ENCODE assay signal across 11 cellular contexts in the genomic region with DNA sequence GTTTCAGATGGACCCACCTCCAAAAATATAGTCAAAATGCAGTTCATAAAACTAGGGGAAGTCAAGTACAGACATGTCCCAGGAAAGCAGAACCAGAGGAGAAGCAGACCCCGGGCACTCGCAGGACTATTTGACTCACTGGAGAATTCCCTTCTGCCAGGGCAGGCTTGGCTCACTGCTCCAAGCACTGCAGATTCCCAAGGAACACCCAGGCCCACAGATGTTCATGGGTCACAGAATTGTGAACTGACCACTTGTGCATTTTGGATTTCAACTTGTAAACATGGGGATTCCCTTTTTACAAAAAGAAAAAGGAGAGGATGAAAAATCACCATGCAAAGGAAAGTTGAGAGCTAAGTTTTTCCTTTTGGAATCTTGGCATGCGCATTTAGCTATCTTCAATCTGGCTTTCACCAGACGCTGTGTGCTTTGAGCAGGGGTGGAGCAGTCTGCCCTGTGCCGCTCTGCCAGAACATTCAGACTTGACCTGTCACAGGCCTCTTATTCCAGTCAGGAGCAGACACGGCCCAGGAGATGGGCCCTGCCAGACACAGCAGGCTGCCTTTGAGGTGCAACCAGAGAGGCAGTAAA.
A peak's percentile ranks its signal among the peaks of the same experiment; 100 is the strongest.
DNase-seq lines count a peak whose midpoint lies in the region; TF ChIP-seq lines count a peak whose summit lies in the region.
"Had no signal": no experiment of that assay in that cellular context is flagged by ENCODE, and none has a peak within 500 bp of the region (broad histone marks: within the 10 kb centered on the region; RNA-seq: fewer than 3 reads in every experiment).

No MANE protein-coding gene starts in this region.

- H3K4me1 ChIP-seq in PC-9 (replicated peaks; ENCODE audit: insufficient read depth), result peaks cover 53% of the 10 kb centered on the region

- intact Hi-C loops in PC-9 (cut with micrococcal nuclease; ENCODE audit: unreplicated experiment), result loop anchor here (5.0 kb wide), 1 partner anchor 87 kb away; no protein-coding TSS in a partner anchor

- POLR2A ChIA-PET in PC-9 (lab: Charles Lee; ENCODE audit: unreplicated experiment), result interaction anchor here (0.6 kb wide), 1 partner anchor 48 kb away, joined by 4 read pairs; no protein-coding TSS in a partner anchor

- H3K36me3 Mint-ChIP-seq in HFFc6 (ENCODE audit: low read depth), result peaks cover 7% of the 10 kb centered on the region

- peaks cover 19% of the 10 kb centered on the region for H3F3A ChIP-seq in PC-9 (ENCODE audit: insufficient read depth, low read depth)

- TF ChIP-seq CTCF in HFFc6 (IDR thresholded peaks at IDR 0.05) (no peak), PC-9 (conservative IDR thresholded peaks at IDR 0.05) (no peak)

- H3K9me2 ChIP-seq in PC-9 (ENCODE audit: insufficient read depth), result no peaks in the 10 kb centered on the region

- no peaks in the 10 kb centered on the region for H3K9me3 ChIP-seq in PC-9 (ENCODE audit: insufficient read depth, low read depth)

- H2AFZ ChIP-seq in PC-9, result no peak overlapping the region

- CTCF ChIA-PET in PC-9 (lab: Charles Lee), result no interaction called here

- no TSS peak for BruUV-seq in PC-9 (replicated peaks; lab: Mats Ljungman, UMichigan)

- H3K4me3 Mint-ChIP-seq in HFFc6, result peak overlapping the region; percentile 46; the same call in 1 of the 2 replicates
- H3K4me3 Mint-ChIP-seq: activated naive CD8-positive, alpha-beta T cell; neural crest cell had no signal

- H3K27ac ChIP-seq in substantia nigra (ENCODE audit: low read depth, low read length, poor library complexity, severe bottlenecking) (no peak overlapping the region), PC-9 (no peak overlapping the region)

- no peaks in the 10 kb centered on the region for H3K36me3 ChIP-seq in PC-9 (ENCODE audit: low read depth)

- H3K27ac Mint-ChIP-seq in HFFc6, result peak overlapping the region; percentile 88
- H3K27ac Mint-ChIP-seq: activated naive CD8-positive, alpha-beta T cell had no signal

- no peak overlapping the region for H3K4me3 ChIP-seq in PC-9

- H3K27me3 Mint-ChIP-seq in HFFc6 (ENCODE audit: insufficient read depth), result peaks cover 2% of the 10 kb centered on the region; the same call in 1 of the 2 replicates
- H3K27me3 Mint-ChIP-seq: activated naive CD8-positive, alpha-beta T cell had no signal

- H3K79me2 ChIP-seq in PC-9 (ENCODE audit: low read depth), result no peaks in the 10 kb centered on the region

- H3K27me3 ChIP-seq in PC-9 (ENCODE audit: insufficient read depth, low read depth), result no peaks in the 10 kb centered on the region

- no peaks in the 10 kb centered on the region for H4K20me1 ChIP-seq in PC-9 (ENCODE audit: insufficient read depth)

- peaks cover 51% of the 10 kb centered on the region for H3K4me1 Mint-ChIP-seq in HFFc6 (ENCODE audit: low read depth)
- H3K4me1 Mint-ChIP-seq: neural crest cell had no signal

- DNase-seq in HFFc6 (peak; percentile 36), amniotic epithelial cell (ENCODE audit: low read depth) (peak; percentile 32), iris pigment epithelial cell (ENCODE audit: low read depth) (peak; percentile 53), substantia nigra (lab: John Stamatoyannopoulos, UW) (peak in 25 of 49 donors; percentile 3 to 57 (median 24)), PC-9 (no peak), COLO668 (lab: John Stamatoyannopoulos, UW; ENCODE audit: unreplicated experiment) (no peak), GF-D8 (lab: John Stamatoyannopoulos, UW) (no peak), NCI-H2227 treated with DMSO at 0.1 percent for 48 hours (lab: John Stamatoyannopoulos, UW) (no peak)
- DNase-seq: NCI-H69 had no signal

- H3K4me2 ChIP-seq in PC-9, result no peak overlapping the region

- no peaks in the 10 kb centered on the region for H3K9me3 Mint-ChIP-seq in HFFc6
- H3K9me3 Mint-ChIP-seq: neural crest cell had no signal

Comparison
In these comparisons a context has a peak if more than half of its experiments do, and no peak if none do; other contexts are left out.
1. DNase-seq: peak in HFFc6 (single experiment), amniotic epithelial cell (single experiment), iris pigment epithelial cell (single experiment) and substantia nigra (25 of 49); none in PC-9 (0 of 2), COLO668 (single experiment), GF-D8 (single experiment) and NCI-H2227 treated with DMSO at 0.1 percent for 48 hours (single experiment).